5 cellular contexts compared by ENCODE assay signal in the genomic region with DNA sequence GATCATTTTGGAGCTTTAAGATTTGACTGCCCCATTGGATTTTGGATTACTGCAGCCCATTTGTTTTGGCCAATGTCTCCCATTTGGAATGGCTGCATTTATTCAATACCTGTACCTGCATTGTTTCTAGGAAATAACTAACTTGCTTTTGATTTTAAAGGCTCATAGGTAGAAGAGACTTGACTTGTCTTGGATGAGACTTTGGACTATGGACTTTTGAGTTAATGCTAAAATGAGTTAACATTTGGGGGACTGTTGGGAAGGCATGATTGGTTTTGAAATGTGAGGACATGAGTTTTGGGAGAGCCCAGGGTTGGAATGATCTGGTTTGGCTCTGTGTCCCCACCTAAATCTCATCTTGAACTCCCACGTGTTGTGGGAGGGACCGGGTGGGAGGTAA. TPM values are rescaled to one million over a fixed set of nuclear protein-coding genes. Genes with fewer than 3 reads are reported as not detected.
"Had no signal": no experiment of that assay in that cellular context is flagged by ENCODE, and none has a peak within 500 bp of the region (broad histone marks: within the 10 kb centered on the region; RNA-seq: fewer than 3 reads in every experiment).

No MANE protein-coding gene starts in this region.

RNA-seq across cellular contexts. Expression of a gene that starts 45.1 kb away (rescaled TPM):
- total RNA-seq: HT-29, HT1080, IMR-90 had no signal
- polyA plus RNA-seq: IgD-negative memory B cell, IMR-90, K562 had no signal
